25 cellular contexts compared by ENCODE assay signal in genomic region chr5:106393276-106393675, GRCh38.
DNase-seq lines count a peak whose midpoint lies in the region; ATAC-seq and TF ChIP-seq lines count a peak whose summit lies in the region.
"Had no signal": no experiment of that assay in that cellular context is flagged by ENCODE, and none has a peak within 500 bp of the region (broad histone marks: within the 10 kb centered on the region; RNA-seq: fewer than 3 reads in every experiment).

No MANE protein-coding gene starts in this region.

- DNase-seq in HT1080 (ENCODE audit: low read depth) (peak; percentile 13), SJCRH30 (peak in 1 of 2 experiments; percentile 53), brain microvascular endothelial cell (no peak), smooth muscle cell (lab: John Stamatoyannopoulos, UW; ENCODE audit: unreplicated experiment) (no peak), hepatic stellate cell (ENCODE audit: low spot score) (no peak), NCI-H1105 (lab: John Stamatoyannopoulos, UW) (no peak), T-helper 9 cell (no peak)
- DNase-seq: CD4-positive, CD25-positive, alpha-beta regulatory T cell; DMS53; GOT3; MV-4-11; NCI-H1105 treated with DMSO at 0.1 percent for 48 hours; NCI-H146; NCI-H1930; NCI-H2107; NCI-H524; NCI-H774; PC-9; SHP77 treated with DMSO at 0.1 percent for 48 hours; T-helper 1 cell had no signal

- in situ Hi-C loops in brain microvascular endothelial cell (cut with HindIII; ENCODE audit: low pct_ligation_motif_present, low sequenced_read_pairs): no loop called here

- no peaks in the 10 kb centered on the region for H3K27me3 ChIP-seq in SJCRH30
- no peaks in the 10 kb centered on the region for H3K27me3 ChIP-seq in brain microvascular endothelial cell (replicated peaks)
- no peaks in the 10 kb centered on the region for H3K27me3 ChIP-seq in smooth muscle cell (ENCODE audit: low read depth)

- H3K9me3 ChIP-seq in SJCRH30 (replicated peaks) (0 out of 2 replicates have a peak, but pooled peaks cover 1% of the 10 kb centered on the region), smooth muscle cell (replicated peaks; ENCODE audit: low read depth) (no peaks in the 10 kb centered on the region)

- no peaks in the 10 kb centered on the region for H3K36me3 ChIP-seq in SJCRH30
- no peaks in the 10 kb centered on the region for H3K36me3 ChIP-seq in brain microvascular endothelial cell (replicated peaks)
- H3K36me3 ChIP-seq in smooth muscle cell (ENCODE audit: low read depth): no peaks in the 10 kb centered on the region

- H3K27ac ChIP-seq in SJCRH30 (peak overlapping the region; percentile 30; the same call in 1 of the 2 replicates), brain microvascular endothelial cell (peak overlapping the region; percentile 59), smooth muscle cell (ENCODE audit: low read depth) (no peak overlapping the region)
- H3K27ac ChIP-seq: PC-9 had no signal

- peak overlapping the region; percentile 73 for H2AFZ ChIP-seq in smooth muscle cell (ENCODE audit: low read depth)
- H2AFZ ChIP-seq: PC-9 had no signal

- H3F3A ChIP-seq in smooth muscle cell (ENCODE audit: low read depth): no peaks in the 10 kb centered on the region

- H3K4me2 ChIP-seq in smooth muscle cell: no peak overlapping the region
- H3K4me2 ChIP-seq: PC-9 had no signal

- H3K4me1 ChIP-seq in SJCRH30 (peaks cover 22% of the 10 kb centered on the region), smooth muscle cell (ENCODE audit: low read depth) (peaks cover 3% of the 10 kb centered on the region)

- H3K79me2 ChIP-seq in smooth muscle cell (ENCODE audit: low read depth): no peaks in the 10 kb centered on the region

- H3K4me3 ChIP-seq in SJCRH30: no peak overlapping the region
- H3K4me3 ChIP-seq in brain microvascular endothelial cell (ENCODE audit: low read depth, low read length): no peak overlapping the region
- H3K4me3 ChIP-seq in smooth muscle cell: no peak overlapping the region
- H3K4me3 ChIP-seq: GM12878, PC-9 had no signal

- no peak for ATAC-seq in HG02798 (IDR thresholded peaks at IDR 0.05; ENCODE audit: poor library complexity, unreplicated experiment)
- ATAC-seq: GM12878, HCT116, HepG2, SK-N-SH treated with all-trans-retinoic acid at 6 μM for 48 hours had no signal

- no peaks in the 10 kb centered on the region for H4K20me1 ChIP-seq in smooth muscle cell (ENCODE audit: low read depth)

- no peak overlapping the region for H3K9ac ChIP-seq in smooth muscle cell (ENCODE audit: low read depth)

- 97% methylated on average over 1 of the region's 1 CpG for WGBS in smooth muscle cell (ENCODE audit: low lambda C conversion rate)

- TF ChIP-seq CTCF in brain microvascular endothelial cell (IDR thresholded peaks at IDR 0.05; ENCODE audit: low read depth, low read length, missing control alignments) (no peak), smooth muscle cell (IDR thresholded peaks at IDR 0.05; ENCODE audit: borderline replicate concordance, insufficient read depth, poor library complexity, severe bottlenecking) (no peak)
